Comparison of ENCODE assay signal across 23 cellular contexts in genomic region chr9:132547052-132547431, GRCh38. TPM values are rescaled to one million over a fixed set of nuclear protein-coding genes. Genes with fewer than 3 reads are reported as not detected.
"Had no signal": no experiment of that assay in that cellular context is flagged by ENCODE, and none has a peak within 500 bp of the region (broad histone marks: within the 10 kb centered on the region; RNA-seq: fewer than 3 reads in every experiment).

No MANE protein-coding gene starts in this region.

- H3K9me3 Mint-ChIP-seq: activated CD4-positive, alpha-beta T cell treated with anti-CD3 and anti-CD28 coated beads, Interleukin-2, amount 10 ng/mL, durations not matched to agents 24 days and 14 days; activated T-cell treated with anti-CD3 and anti-CD28 coated beads, Interleukin-2, amount 50 U/mL, for 72 hours; mesothelial cell of epicardium; neural crest cell had no signal

- H3K36me3 Mint-ChIP-seq: activated naive CD8-positive, alpha-beta T cell; mesothelial cell of epicardium had no signal

- H3K4me1 ChIP-seq: foreskin keratinocyte, lower lobe of right lung, testis had no signal

- H3K27ac ChIP-seq: colonic mucosa, foreskin keratinocyte, lower lobe of right lung, ovary, stomach, testis had no signal

- H3K4me3 Mint-ChIP-seq: activated CD4-positive, alpha-beta T cell treated with anti-CD3 and anti-CD28 coated beads, Interleukin-2, amount 10 ng/mL, durations not matched to agents 24 days and 14 days; activated naive CD8-positive, alpha-beta T cell had no signal

- H3K27me3 ChIP-seq: colonic mucosa, ovary, testis had no signal

- ATAC-seq: activated T-cell treated with anti-CD3 and anti-CD28 coated beads, Interleukin-2, amount 50 U/mL, for 72 hours; foreskin keratinocyte; lower lobe of right lung; sciatic nerve had no signal

- H3K9me3 ChIP-seq: colonic mucosa, lower lobe of right lung, ovary, stomach, testis had no signal

- H3K4me3 ChIP-seq: colonic mucosa, lower lobe of right lung, ovary, testis had no signal

- H3K36me3 ChIP-seq: colonic mucosa, lower lobe of right lung, ovary, stomach had no signal

- DNase-seq: activated CD4-positive, alpha-beta T cell treated with anti-CD3 and anti-CD28 coated beads, Interleukin-2, amount 10 ng/mL, durations not matched to agents 24 days and 14 days; activated CD4-positive, CD25-positive, alpha-beta regulatory T cell; activated CD8-positive, alpha-beta memory T cell treated with anti-CD3 and anti-CD28 coated beads, Interleukin-2, amount 50 U/mL, for 48 hours; activated gamma-delta T cell; activated T-cell treated with anti-CD3 and anti-CD28 coated beads, Interleukin-2, amount 50 U/mL, for 72 hours; amniotic stem cell; caudate nucleus; colonic mucosa; foreskin keratinocyte; head of caudate nucleus; left cardiac atrium; lower lobe of right lung; ovary; stomach; testis had no signal

- H3K27ac Mint-ChIP-seq: activated CD4-positive, alpha-beta T cell treated with anti-CD3 and anti-CD28 coated beads, Interleukin-2, amount 10 ng/mL, durations not matched to agents 24 days and 14 days; activated naive CD8-positive, alpha-beta T cell; activated T-cell treated with anti-CD3 and anti-CD28 coated beads, Interleukin-2, amount 50 U/mL, for 72 hours had no signal

- H3K4me1 Mint-ChIP-seq: activated CD4-positive, alpha-beta T cell treated with anti-CD3 and anti-CD28 coated beads, Interleukin-2, amount 10 ng/mL, durations not matched to agents 24 days and 14 days had no signal

RNA-seq across cellular contexts. Expression of gene BARHL1, which starts 35.4 kb away (rescaled TPM):
- total RNA-seq: activated CD4-positive, alpha-beta T cell treated with anti-CD3 and anti-CD28 coated beads, Interleukin-2, amount 10 ng/mL, durations not matched to agents 24 days and 14 days; activated T-cell treated with anti-CD3 and anti-CD28 coated beads, Interleukin-2, amount 50 U/mL, for 72 hours; colonic mucosa; endothelial cell of umbilical vein; foreskin keratinocyte; left cardiac atrium; lower lobe of right lung; myocyte; neural crest cell; ovary; sciatic nerve; stomach; T-helper 2 cell treated with Interferon-gamma antibody and Interleukin-4, amounts not matched to agents 100 ng/mL and 5 ng/mL, for 36 hours; urinary bladder had no signal
- polyA plus RNA-seq: endothelial cell of umbilical vein, foreskin keratinocyte, ovary, stomach, urinary bladder had no signal
